ENCODE assay signal across 8 cellular contexts in genomic region chr19:49488046-49488862, GRCh38. TPM values are rescaled to one million over a fixed set of nuclear protein-coding genes. Genes with fewer than 3 reads are reported as not detected.
A peak's percentile ranks its signal among the peaks of the same experiment; 100 is the strongest.
DNase-seq lines count a peak whose midpoint lies in the region; ATAC-seq, FAIRE-seq and TF ChIP-seq lines count a peak whose summit lies in the region.

No MANE protein-coding gene starts in this region.

- CTCF ChIA-PET in HepG2 (lab: Yijun Ruan, JAX; ENCODE audit: low intra/inter-chr PET ratio, low total read pairs): no interaction called here

- TF ChIP-seq CTCF in cardiac muscle cell (IDR thresholded peaks at IDR 0.05; ENCODE audit: low read depth, low read length) (no peak), HepG2 (CRISPR knock-in tag; IDR thresholded peaks at IDR 0.05) (no peak), upper lobe of left lung (IDR thresholded peaks at IDR 0.05) (no peak)

- in situ Hi-C loops in HepG2 (cut with HindIII; ENCODE audit: extremely low pct_ligation_motif_present, low pct_unique_long_range_greater_than_20kb): no loop called here

- H3K4me1 ChIP-seq in cardiac muscle cell (ENCODE audit: low read depth) (peaks cover 12% of the 10 kb centered on the region), HepG2 (ENCODE audit: insufficient read depth, low read length) (peaks cover 29% of the 10 kb centered on the region), upper lobe of left lung (peaks cover 23 to 34% (median 27%) of the 10 kb centered on the region in 4 donors)

- WGBS in HepG2 (ENCODE audit: low lambda C conversion rate): 0% methylated on average over 19 of the region's 26 CpGs
- 1 to 4% methylated on average over 20 to 26 of the region's 26 CpGs for WGBS in upper lobe of left lung, 2 donors

- peak overlapping the region; percentile 90 for H3K4me2 ChIP-seq in HepG2 (ENCODE audit: low read depth, low read length)

- no peak for TF ChIP-seq RAD21 in HepG2 (CRISPR knock-in tag; IDR thresholded peaks at IDR 0.05)

- peaks cover 60% of the 10 kb centered on the region for H3K36me3 Mint-ChIP-seq in activated naive CD8-positive, alpha-beta T cell treated with anti-CD3 and anti-CD28 coated beads, Interleukin-2, amount 10 ng/mL, durations not matched to agents 7 days and 5 days

- no peaks in the 10 kb centered on the region for H3K9me3 Mint-ChIP-seq in activated naive CD8-positive, alpha-beta T cell treated with anti-CD3 and anti-CD28 coated beads, Interleukin-2, amount 10 ng/mL, durations not matched to agents 7 days and 5 days

- H2AFZ ChIP-seq in HepG2 (ENCODE audit: low read length): no peak overlapping the region

- H3K4me1 Mint-ChIP-seq in activated naive CD8-positive, alpha-beta T cell treated with anti-CD3 and anti-CD28 coated beads, Interleukin-2, amount 10 ng/mL, durations not matched to agents 7 days and 5 days: peaks cover 37% of the 10 kb centered on the region

- TF ChIP-seq EP300 in HepG2 (IDR thresholded peaks at IDR 0.05; ENCODE audit: low read depth in 2 of 2, low read length in 2 of 2): no peak
- TF ChIP-seq EP300 in HepG2 (CRISPR knock-in tag; IDR thresholded peaks at IDR 0.05; ENCODE audit: borderline replicate concordance): no peak
- TF ChIP-seq EP300 in upper lobe of left lung (IDR thresholded peaks at IDR 0.05): no peak

- ATAC-seq in left ventricle myocardium superior: no peak
- no peak for ATAC-seq in activated naive CD8-positive, alpha-beta T cell treated with anti-CD3 and anti-CD28 coated beads, Interleukin-2, amount 10 ng/mL, durations not matched to agents 7 days and 5 days (ENCODE audit: low read depth)
- ATAC-seq in HepG2: no peak
- ATAC-seq in upper lobe of left lung (ENCODE audit: low FRiP score in 2 of 2): no peak
- ATAC-seq in GM18517 (IDR thresholded peaks at IDR 0.05; ENCODE audit: unreplicated experiment): no peak

- FAIRE-seq in HepG2 (lab: Jason Lieb, UNC): no peak

- TF ChIP-seq POLR2A in HepG2 (IDR thresholded peaks at IDR 0.05; ENCODE audit: insufficient read depth in 1 of 2, low read depth in 2 of 2, low read length in 2 of 2) (peak in 1 of 2 experiments; percentile 32; a peak in 1 of 4 replicates), upper lobe of left lung (IDR thresholded peaks at IDR 0.05) (no peak)

- no peaks in the 10 kb centered on the region for H3K27me3 Mint-ChIP-seq in activated naive CD8-positive, alpha-beta T cell treated with anti-CD3 and anti-CD28 coated beads, Interleukin-2, amount 10 ng/mL, durations not matched to agents 7 days and 5 days

- peak overlapping the region; percentile 83 for H3K4me3 ChIP-seq in cardiac muscle cell
- peak overlapping the region; percentile 93 to 98 (median 97) for H3K4me3 ChIP-seq in HepG2 (replicated peaks in 1 of 3; ENCODE audit: insufficient read depth in 1 of 3, low read depth in 2 of 3, low read length in 3 of 3)
- peak overlapping the region; percentile 81 to 92 (median 88) for H3K4me3 ChIP-seq in upper lobe of left lung

- H3K36me3 ChIP-seq in cardiac muscle cell (peaks cover 38% of the 10 kb centered on the region), HepG2 (replicated peaks in 1 of 2; ENCODE audit: control insufficient read depth in 1 of 2, insufficient read depth in 2 of 2, low read length in 2 of 2) (peaks cover 19 to 40% of the 10 kb centered on the region in 2 experiments), upper lobe of left lung (peaks cover 30 to 48% (median 40%) of the 10 kb centered on the region in 4 donors)

- H3K27ac ChIP-seq in cardiac muscle cell (peak overlapping the region; percentile 85), HepG2 (ENCODE audit: extremely low read length, insufficient read depth, low read length) (peak overlapping the region; percentile 87), upper lobe of left lung (peak overlapping the region; percentile 82 to 95 (median 90))

- BruUV-seq in HepG2 (replicated peaks; lab: Mats Ljungman, UMichigan): no TSS peak

- intact Hi-C loops in left ventricle myocardium superior (cut with micrococcal nuclease) (no loop called here), HepG2 (cut with micrococcal nuclease; ENCODE audit: unreplicated experiment) (no loop called here)

- no peaks in the 10 kb centered on the region for H3K9me3 ChIP-seq in cardiac muscle cell (ENCODE audit: low read depth)
- H3K9me3 ChIP-seq in HepG2 (ENCODE audit: low read length): no peaks in the 10 kb centered on the region
- no peaks in the 10 kb centered on the region for H3K9me3 ChIP-seq in upper lobe of left lung

- DNase-seq in cardiac muscle cell (ENCODE audit: low read depth in 1 of 2, low spot score in 1 of 2): no peak
- DNase-seq in left ventricle myocardium superior: no peak
- DNase-seq in activated naive CD8-positive, alpha-beta T cell treated with anti-CD3 and anti-CD28 coated beads, Interleukin-2, amount 10 ng/mL, durations not matched to agents 7 days and 5 days: no peak
- DNase-seq in HepG2 (ENCODE audit: low spot score): no peak
- DNase-seq in upper lobe of left lung: no peak
- no peak for DNase-seq in D341Med (ENCODE audit: low spot score)
- DNase-seq in NCI-H1436 (lab: John Stamatoyannopoulos, UW): no peak

- peak overlapping the region; percentile 92 for H3K27ac Mint-ChIP-seq in activated naive CD8-positive, alpha-beta T cell treated with anti-CD3 and anti-CD28 coated beads, Interleukin-2, amount 10 ng/mL, durations not matched to agents 7 days and 5 days

- peaks cover 45% of the 10 kb centered on the region for H4K20me1 ChIP-seq in HepG2 (ENCODE audit: insufficient read depth, low read length)

- no peaks in the 10 kb centered on the region for H3K27me3 ChIP-seq in cardiac muscle cell
- peaks cover 0 to 3% of the 10 kb centered on the region in 2 experiments; a peak in 1 of 5 replicates for H3K27me3 ChIP-seq in HepG2 (ENCODE audit: control insufficient read depth in 1 of 2, insufficient read depth in 2 of 2, low read length in 2 of 2)
- H3K27me3 ChIP-seq in upper lobe of left lung: no peaks in the 10 kb centered on the region

- POLR2A ChIA-PET in activated naive CD8-positive, alpha-beta T cell treated with anti-CD3 and anti-CD28 coated beads, Interleukin-2, amount 10 ng/mL, durations not matched to agents 7 days and 5 days (lab: Charles Lee): interaction anchor here (0.9 to 3.0 kb wide), 9 partner anchors 11 to 188 kb away, joined by 3 to 60 read pairs (median 5); partner anchors contain the start of genes ALDH16A1, FLT3LG and NOSIP
- POLR2A ChIA-PET in HepG2 (lab: Yijun Ruan, JAX): interaction anchor here (1.0 to 2.9 kb wide), 10 partner anchors 8 to 189 kb away, joined by 3 to 14 read pairs (median 4); partner anchors contain the start of genes ALDH16A1, PIH1D1, PRMT1 and PRR12

- H3K4me3 Mint-ChIP-seq in activated naive CD8-positive, alpha-beta T cell treated with anti-CD3 and anti-CD28 coated beads, Interleukin-2, amount 10 ng/mL, durations not matched to agents 7 days and 5 days: peak overlapping the region; percentile 92

- peaks cover 37% of the 10 kb centered on the region for H3K79me2 ChIP-seq in HepG2 (ENCODE audit: insufficient read depth, low read length)

- H3K9ac ChIP-seq in HepG2 (ENCODE audit: insufficient read depth, low read depth, low read length): peak overlapping the region; percentile 100

RNA-seq across cellular contexts. Expression of gene RPL13A, which starts 0.8 kb away (rescaled TPM):
- total RNA-seq in cardiac muscle cell (2,232 and 2,350 TPM in 2 replicates), left ventricle myocardium superior (1,289 TPM), HepG2 (2016; rRNA removed; fragmentation: Illumina TruSeq; extraction: Trizol) (2,601 and 3,137 TPM in 2 replicates), upper lobe of left lung (1,000 to 10,000 TPM in 4 of 6 donors, 100 to 1,000 TPM in 2; 974 to 2,595 (median 1,696) TPM)
- polyA plus RNA-seq in cardiac muscle cell (752 and 964 TPM in 2 replicates), HepG2 (2011; rRNA removed) (3,407 and 3,954 TPM in 2 replicates)
- total RNA-seq in activated naive CD8-positive, alpha-beta T cell treated with anti-CD3 and anti-CD28 coated beads, Interleukin-2, amount 10 ng/mL, durations not matched to agents 7 days and 5 days: 1,000 to 10,000 TPM; 2,936 to 3,173 TPM
- total RNA-seq in HepG2 (2016; cell fraction: cytosol; rRNA removed; fragmentation: Illumina TruSeq; extraction: Trizol; ENCODE audit: low read depth): 4,258 and 4,636 TPM in 2 replicates
- 2,656 and 3,295 TPM in 2 replicates for total RNA-seq in HepG2 (2016; cell fraction: insoluble cytoplasmic fraction; rRNA removed; fragmentation: Illumina TruSeq; extraction: Trizol)
- 7,013 and 7,095 TPM in 2 replicates for total RNA-seq in HepG2 (2016; cell fraction: membrane; rRNA removed; fragmentation: Illumina TruSeq; extraction: Trizol)
- 1,096 and 1,183 TPM in 2 replicates for total RNA-seq in HepG2 (2016; cell fraction: nucleus; rRNA removed; fragmentation: Illumina TruSeq; extraction: Trizol)
- 2,986 and 5,309 TPM in 2 replicates for polyA plus RNA-seq in HepG2 (2011; cell fraction: cytosol; rRNA removed)
- polyA plus RNA-seq in HepG2 (2011; cell fraction: nucleus; rRNA removed): 2,708 and 2,782 TPM in 2 replicates
- polyA plus RNA-seq in HepG2 (2012): 2,954 and 4,264 TPM in 2 replicates
- polyA plus RNA-seq in HepG2 (2016; cell fraction: cytosol; fragmentation: Illumina TruSeq; extraction: Trizol; ENCODE audit: low read depth): 5,376 and 5,987 TPM in 2 replicates
- 3,762 and 3,802 TPM in 2 replicates for polyA plus RNA-seq in HepG2 (2016; cell fraction: insoluble cytoplasmic fraction; fragmentation: Illumina TruSeq; extraction: Trizol; ENCODE audit: low read depth)
- polyA plus RNA-seq in HepG2 (2016; cell fraction: membrane; fragmentation: Illumina TruSeq; extraction: Trizol; ENCODE audit: low read depth): 7,707 and 8,057 TPM in 2 replicates
- polyA plus RNA-seq in HepG2 (2016; cell fraction: nucleus; fragmentation: Illumina TruSeq; extraction: Trizol; ENCODE audit: insufficient read depth, low read depth): 2,294 and 2,333 TPM in 2 replicates
- polyA minus RNA-seq in HepG2 (2011; rRNA and poly(A)+ RNA removed; ENCODE audit: low replicate concordance): 2,394 and 2,613 TPM in 2 replicates
- polyA minus RNA-seq in HepG2 (2011; cell fraction: cytosol; rRNA and poly(A)+ RNA removed): 898 and 937 TPM in 2 replicates
- 1,540 and 1,647 TPM in 2 replicates for polyA minus RNA-seq in HepG2 (2011; cell fraction: nucleus; rRNA and poly(A)+ RNA removed)

RNA-seq across cellular contexts. Expression of gene RPS11, which starts 8.0 kb away (rescaled TPM):
- total RNA-seq in cardiac muscle cell (2,191 and 3,526 TPM in 2 replicates), left ventricle myocardium superior (1,034 TPM), HepG2 (2016; rRNA removed; fragmentation: Illumina TruSeq; extraction: Trizol) (2,345 and 2,734 TPM in 2 replicates), upper lobe of left lung (1,000 to 10,000 TPM; 1,447 to 3,855 (median 1,708) TPM)
- polyA plus RNA-seq in cardiac muscle cell (619 and 678 TPM in 2 replicates), HepG2 (2011; rRNA removed) (2,839 and 2,896 TPM in 2 replicates)
- total RNA-seq in activated naive CD8-positive, alpha-beta T cell treated with anti-CD3 and anti-CD28 coated beads, Interleukin-2, amount 10 ng/mL, durations not matched to agents 7 days and 5 days: 1,000 to 10,000 TPM; 2,412 to 2,445 TPM
- 3,922 and 3,962 TPM in 2 replicates for total RNA-seq in HepG2 (2016; cell fraction: cytosol; rRNA removed; fragmentation: Illumina TruSeq; extraction: Trizol; ENCODE audit: low read depth)
- 2,320 and 2,893 TPM in 2 replicates for total RNA-seq in HepG2 (2016; cell fraction: insoluble cytoplasmic fraction; rRNA removed; fragmentation: Illumina TruSeq; extraction: Trizol)
- total RNA-seq in HepG2 (2016; cell fraction: membrane; rRNA removed; fragmentation: Illumina TruSeq; extraction: Trizol): 5,292 and 5,634 TPM in 2 replicates
- 817 and 896 TPM in 2 replicates for total RNA-seq in HepG2 (2016; cell fraction: nucleus; rRNA removed; fragmentation: Illumina TruSeq; extraction: Trizol)
- polyA plus RNA-seq in HepG2 (2011; cell fraction: cytosol; rRNA removed): 6,087 and 6,094 TPM in 2 replicates
- polyA plus RNA-seq in HepG2 (2011; cell fraction: nucleus; rRNA removed): 1,822 and 1,919 TPM in 2 replicates
- polyA plus RNA-seq in HepG2 (2012): 3,444 and 3,595 TPM in 2 replicates
- polyA plus RNA-seq in HepG2 (2016; cell fraction: cytosol; fragmentation: Illumina TruSeq; extraction: Trizol; ENCODE audit: low read depth): 4,821 and 5,462 TPM in 2 replicates
- polyA plus RNA-seq in HepG2 (2016; cell fraction: insoluble cytoplasmic fraction; fragmentation: Illumina TruSeq; extraction: Trizol; ENCODE audit: low read depth): 3,269 and 3,282 TPM in 2 replicates
- 6,240 and 6,461 TPM in 2 replicates for polyA plus RNA-seq in HepG2 (2016; cell fraction: membrane; fragmentation: Illumina TruSeq; extraction: Trizol; ENCODE audit: low read depth)
- 1,822 and 1,918 TPM in 2 replicates for polyA plus RNA-seq in HepG2 (2016; cell fraction: nucleus; fragmentation: Illumina TruSeq; extraction: Trizol; ENCODE audit: insufficient read depth, low read depth)
- polyA minus RNA-seq in HepG2 (2011; rRNA and poly(A)+ RNA removed; ENCODE audit: low replicate concordance): 1,415 and 1,765 TPM in 2 replicates
- polyA minus RNA-seq in HepG2 (2011; cell fraction: cytosol; rRNA and poly(A)+ RNA removed): 470 and 550 TPM in 2 replicates
- polyA minus RNA-seq in HepG2 (2011; cell fraction: nucleus; rRNA and poly(A)+ RNA removed): 202 and 266 TPM in 2 replicates

RNA-seq across cellular contexts. Expression of gene FLT3LG, which starts 14.2 kb away (rescaled TPM):
- total RNA-seq in cardiac muscle cell: 0.28 and 2.0 TPM in 2 replicates
- polyA plus RNA-seq in cardiac muscle cell: 0.86 and 2.6 TPM in 2 replicates
- total RNA-seq in left ventricle myocardium superior: 5.9 TPM
- 100 to 1,000 TPM; 250 to 282 TPM for total RNA-seq in activated naive CD8-positive, alpha-beta T cell treated with anti-CD3 and anti-CD28 coated beads, Interleukin-2, amount 10 ng/mL, durations not matched to agents 7 days and 5 days
- total RNA-seq in HepG2 (2016; rRNA removed; fragmentation: Illumina TruSeq; extraction: Trizol): 0.58 and 1.5 TPM in 2 replicates
- 2.3 and 2.9 TPM in 2 replicates for total RNA-seq in HepG2 (2016; cell fraction: cytosol; rRNA removed; fragmentation: Illumina TruSeq; extraction: Trizol; ENCODE audit: low read depth)
- total RNA-seq in HepG2 (2016; cell fraction: insoluble cytoplasmic fraction; rRNA removed; fragmentation: Illumina TruSeq; extraction: Trizol): 0.67 and 1.4 TPM in 2 replicates
- 2.2 and 2.3 TPM in 2 replicates for total RNA-seq in HepG2 (2016; cell fraction: membrane; rRNA removed; fragmentation: Illumina TruSeq; extraction: Trizol)
- total RNA-seq in HepG2 (2016; cell fraction: nucleus; rRNA removed; fragmentation: Illumina TruSeq; extraction: Trizol): 1.3 and 2.9 TPM in 2 replicates
- polyA plus RNA-seq in HepG2 (2011; rRNA removed): 2.6 and 3.0 TPM in 2 replicates
- polyA plus RNA-seq in HepG2 (2011; cell fraction: cytosol; rRNA removed): 1.1 and 1.7 TPM in 2 replicates
- 5.2 and 6.9 TPM in 2 replicates for polyA plus RNA-seq in HepG2 (2011; cell fraction: nucleus; rRNA removed)
- 2.0 and 4.6 TPM in 2 replicates for polyA plus RNA-seq in HepG2 (2012)
- 4.2 and 4.4 TPM in 2 replicates for polyA plus RNA-seq in HepG2 (2016; cell fraction: cytosol; fragmentation: Illumina TruSeq; extraction: Trizol; ENCODE audit: low read depth)
- polyA plus RNA-seq in HepG2 (2016; cell fraction: insoluble cytoplasmic fraction; fragmentation: Illumina TruSeq; extraction: Trizol; ENCODE audit: low read depth): 2.3 and 2.4 TPM in 2 replicates
- polyA plus RNA-seq in HepG2 (2016; cell fraction: membrane; fragmentation: Illumina TruSeq; extraction: Trizol; ENCODE audit: low read depth): 2.5 and 3.6 TPM in 2 replicates
- polyA plus RNA-seq in HepG2 (2016; cell fraction: nucleus; fragmentation: Illumina TruSeq; extraction: Trizol; ENCODE audit: insufficient read depth, low read depth): 7.4 and 8.8 TPM in 2 replicates
- 1.2 and 1.7 TPM in 2 replicates for polyA minus RNA-seq in HepG2 (2011; rRNA and poly(A)+ RNA removed; ENCODE audit: low replicate concordance)
- polyA minus RNA-seq in HepG2 (2011; cell fraction: cytosol; rRNA and poly(A)+ RNA removed): 0.79 and 2.5 TPM in 2 replicates
- 0.90 and 1.1 TPM in 2 replicates for polyA minus RNA-seq in HepG2 (2011; cell fraction: nucleus; rRNA and poly(A)+ RNA removed)
- total RNA-seq in upper lobe of left lung: 10 to 100 TPM in 3 of 6 donors, 1 to 10 TPM in 3; 4.3 to 19.9 (median 9.9) TPM

RNA-seq across cellular contexts. Expression of gene FCGRT, which starts 24.2 kb away (rescaled TPM):
- total RNA-seq in cardiac muscle cell (48.8 and 61.4 TPM in 2 replicates), left ventricle myocardium superior (84.7 TPM), HepG2 (2016; rRNA removed; fragmentation: Illumina TruSeq; extraction: Trizol) (124 and 225 TPM in 2 replicates), upper lobe of left lung (100 to 1,000 TPM; 175 to 466 (median 328) TPM)
- polyA plus RNA-seq in cardiac muscle cell (54.7 and 62.2 TPM in 2 replicates), HepG2 (2011; rRNA removed) (121 and 149 TPM in 2 replicates)
- total RNA-seq in activated naive CD8-positive, alpha-beta T cell treated with anti-CD3 and anti-CD28 coated beads, Interleukin-2, amount 10 ng/mL, durations not matched to agents 7 days and 5 days: 10 to 100 TPM; 19.8 to 24.4 TPM
- total RNA-seq in HepG2 (2016; cell fraction: cytosol; rRNA removed; fragmentation: Illumina TruSeq; extraction: Trizol; ENCODE audit: low read depth): 222 and 258 TPM in 2 replicates
- total RNA-seq in HepG2 (2016; cell fraction: insoluble cytoplasmic fraction; rRNA removed; fragmentation: Illumina TruSeq; extraction: Trizol): 102 and 228 TPM in 2 replicates
- 261 and 289 TPM in 2 replicates for total RNA-seq in HepG2 (2016; cell fraction: membrane; rRNA removed; fragmentation: Illumina TruSeq; extraction: Trizol)
- total RNA-seq in HepG2 (2016; cell fraction: nucleus; rRNA removed; fragmentation: Illumina TruSeq; extraction: Trizol): 141 and 165 TPM in 2 replicates
- polyA plus RNA-seq in HepG2 (2011; cell fraction: cytosol; rRNA removed): 105 and 151 TPM in 2 replicates
- 256 and 257 TPM in 2 replicates for polyA plus RNA-seq in HepG2 (2011; cell fraction: nucleus; rRNA removed)
- polyA plus RNA-seq in HepG2 (2012): 143 and 177 TPM in 2 replicates
- 245 and 266 TPM in 2 replicates for polyA plus RNA-seq in HepG2 (2016; cell fraction: cytosol; fragmentation: Illumina TruSeq; extraction: Trizol; ENCODE audit: low read depth)
- polyA plus RNA-seq in HepG2 (2016; cell fraction: insoluble cytoplasmic fraction; fragmentation: Illumina TruSeq; extraction: Trizol; ENCODE audit: low read depth): 107 and 130 TPM in 2 replicates
- 257 and 263 TPM in 2 replicates for polyA plus RNA-seq in HepG2 (2016; cell fraction: membrane; fragmentation: Illumina TruSeq; extraction: Trizol; ENCODE audit: low read depth)
- polyA plus RNA-seq in HepG2 (2016; cell fraction: nucleus; fragmentation: Illumina TruSeq; extraction: Trizol; ENCODE audit: insufficient read depth, low read depth): 289 and 295 TPM in 2 replicates
- polyA minus RNA-seq in HepG2 (2011; rRNA and poly(A)+ RNA removed; ENCODE audit: low replicate concordance): 0.65 and 115 TPM in 2 replicates
- 72.8 and 82.9 TPM in 2 replicates for polyA minus RNA-seq in HepG2 (2011; cell fraction: cytosol; rRNA and poly(A)+ RNA removed)
- 27.6 and 29.2 TPM in 2 replicates for polyA minus RNA-seq in HepG2 (2011; cell fraction: nucleus; rRNA and poly(A)+ RNA removed)

RNA-seq across cellular contexts. Expression of gene ALDH16A1, which starts 35.2 kb away (rescaled TPM):
- total RNA-seq in cardiac muscle cell (46.4 and 54.3 TPM in 2 replicates), left ventricle myocardium superior (11.5 TPM), HepG2 (2016; rRNA removed; fragmentation: Illumina TruSeq; extraction: Trizol) (29.6 and 34.9 TPM in 2 replicates), upper lobe of left lung (100 to 1,000 TPM in 1 of 6 donors, 10 to 100 TPM in 5; 26.3 to 111 (median 48.2) TPM)
- polyA plus RNA-seq in cardiac muscle cell (24.1 and 37.3 TPM in 2 replicates), HepG2 (2011; rRNA removed) (8.4 and 9.2 TPM in 2 replicates)
- total RNA-seq in activated naive CD8-positive, alpha-beta T cell treated with anti-CD3 and anti-CD28 coated beads, Interleukin-2, amount 10 ng/mL, durations not matched to agents 7 days and 5 days: 10 to 100 TPM; 41.8 to 42.9 TPM
- 2.5 and 3.4 TPM in 2 replicates for total RNA-seq in HepG2 (2016; cell fraction: cytosol; rRNA removed; fragmentation: Illumina TruSeq; extraction: Trizol; ENCODE audit: low read depth)
- 27.6 and 38.2 TPM in 2 replicates for total RNA-seq in HepG2 (2016; cell fraction: insoluble cytoplasmic fraction; rRNA removed; fragmentation: Illumina TruSeq; extraction: Trizol)
- 6.3 and 7.8 TPM in 2 replicates for total RNA-seq in HepG2 (2016; cell fraction: membrane; rRNA removed; fragmentation: Illumina TruSeq; extraction: Trizol)
- total RNA-seq in HepG2 (2016; cell fraction: nucleus; rRNA removed; fragmentation: Illumina TruSeq; extraction: Trizol): 15.0 and 23.1 TPM in 2 replicates
- polyA plus RNA-seq in HepG2 (2011; cell fraction: cytosol; rRNA removed): 6.8 and 16.2 TPM in 2 replicates
- 31.7 and 40.0 TPM in 2 replicates for polyA plus RNA-seq in HepG2 (2011; cell fraction: nucleus; rRNA removed)
- polyA plus RNA-seq in HepG2 (2012): 7.6 and 9.2 TPM in 2 replicates
- 1.7 and 2.8 TPM in 2 replicates for polyA plus RNA-seq in HepG2 (2016; cell fraction: cytosol; fragmentation: Illumina TruSeq; extraction: Trizol; ENCODE audit: low read depth)
- 25.4 and 29.9 TPM in 2 replicates for polyA plus RNA-seq in HepG2 (2016; cell fraction: insoluble cytoplasmic fraction; fragmentation: Illumina TruSeq; extraction: Trizol; ENCODE audit: low read depth)
- polyA plus RNA-seq in HepG2 (2016; cell fraction: membrane; fragmentation: Illumina TruSeq; extraction: Trizol; ENCODE audit: low read depth): 3.2 and 4.3 TPM in 2 replicates
- polyA plus RNA-seq in HepG2 (2016; cell fraction: nucleus; fragmentation: Illumina TruSeq; extraction: Trizol; ENCODE audit: insufficient read depth, low read depth): 40.8 and 41.9 TPM in 2 replicates
- 16.3 and 53.3 TPM in 2 replicates for polyA minus RNA-seq in HepG2 (2011; rRNA and poly(A)+ RNA removed; ENCODE audit: low replicate concordance)
- 13.7 and 17.8 TPM in 2 replicates for polyA minus RNA-seq in HepG2 (2011; cell fraction: cytosol; rRNA and poly(A)+ RNA removed)
- 3.6 and 4.4 TPM in 2 replicates for polyA minus RNA-seq in HepG2 (2011; cell fraction: nucleus; rRNA and poly(A)+ RNA removed)

Comparison
In these comparisons a context has a peak if more than half of its experiments do, and no peak if none do; other contexts are left out.
1. RNA of gene FLT3LG, which starts 14.2 kb away (total RNA-seq): 250 to 282 TPM in activated naive CD8-positive, alpha-beta T cell treated with anti-CD3 and anti-CD28 coated beads, Interleukin-2, amount 10 ng/mL, durations not matched to agents 7 days and 5 days; 4.3 to 19.9 TPM in upper lobe of left lung, 5.9 TPM in left ventricle myocardium superior (single experiment), 0.28 to 2.0 TPM in cardiac muscle cell and 0.58 to 2.9 TPM in HepG2; every median in the first group is over 10 times any median in the second.
2. Peak in every context shown above with its lines, with median percentiles within 50 percentile points of each other: H3K27ac ChIP-seq and H3K4me3 ChIP-seq.